In the genomic region with DNA sequence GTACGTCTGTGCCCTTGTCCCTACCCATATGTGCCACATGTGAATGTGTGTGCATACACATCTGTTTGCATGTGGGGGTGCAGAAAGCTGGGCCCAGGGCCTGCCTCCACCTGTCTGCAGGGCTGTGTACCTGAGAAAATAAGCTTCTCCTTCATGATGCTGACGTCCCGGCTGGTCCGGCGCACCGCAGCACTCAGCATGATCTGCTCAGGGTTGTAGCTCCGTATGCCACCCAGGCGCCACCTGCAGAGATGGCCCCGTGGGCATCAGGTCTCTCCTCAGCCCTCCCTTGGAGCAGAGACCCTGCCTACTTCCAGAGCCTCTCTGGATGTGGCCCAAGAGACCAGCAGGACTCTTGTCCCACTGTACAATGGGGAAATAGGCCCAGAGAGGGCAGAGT, we compare ENCODE assay signal across 27 cellular contexts.
"Had no signal": no experiment of that assay in that cellular context is flagged by ENCODE, and none has a peak within 500 bp of the region (broad histone marks: within the 10 kb centered on the region; RNA-seq: fewer than 3 reads in every experiment).

No MANE protein-coding gene starts in this region.

- H3K27ac ChIP-seq: pancreas, prostate gland, right lobe of liver, sigmoid colon, stomach, thoracic aorta, thyroid gland, upper lobe of left lung, uterus had no signal

- DNase-seq: naive B cell; naive thymus-derived CD8-positive, alpha-beta T cell; nephron progenitor cell; occipital lobe; right cardiac atrium; right lobe of liver; sigmoid colon; small intestine; stimulated activated CD4-positive, alpha-beta T cell treated with anti-CD3 and anti-CD28 coated beads, Interleukin-15, amount 100 ng/mL, for 24 hours; stimulated activated CD4-positive, alpha-beta T cell treated with anti-CD3 and anti-CD28 coated beads, Interleukin-2, amount 100 ng/mL, for 24 hours; stimulated activated CD4-positive, alpha-beta T cell treated with anti-CD3 and anti-CD28 coated beads, Interleukin-2, amount 100 ng/mL, for 48 hours; stimulated activated CD4-positive, alpha-beta T cell treated with anti-CD3 and anti-CD28 coated beads, Interleukin-4, amount 100 ng/mL, for 24 hours; stimulated activated naive B cell treated with anti-CD40 and anti-IgM and Interleukin-4, amounts not matched to agents 10 μg/mL and 1 μg/mL and 100 μg/mL, for 72 hours; stimulated activated naive CD4-positive, alpha-beta T cell treated with Interleukin-2 at 50 U/mL for 16 hours; stomach; thyroid gland; trophoblast cell; upper lobe of left lung; uterus had no signal

- H3K27me3 ChIP-seq: pancreas, right lobe of liver, thyroid gland, upper lobe of left lung, uterus had no signal

- H3K4me1 ChIP-seq: pancreas, prostate gland, right lobe of liver, sigmoid colon, thyroid gland, uterus had no signal

- H3K9me3 ChIP-seq: pancreas, prostate gland, right lobe of liver, sigmoid colon, stomach, thoracic aorta, thyroid gland, tibial nerve, upper lobe of left lung, uterus had no signal

- ATAC-seq: naive thymus-derived CD8-positive, alpha-beta T cell; natural killer cell treated with Interleukin-12 subunit alpha and Interleukin-12 subunit beta and Interleukin-15 and Interleukin-18, amount 100 ng/mL, for 72 hours; pancreas; right cardiac atrium; right lobe of liver; stimulated activated effector memory CD8-positive, alpha-beta T cell treated with anti-CD3 and anti-CD28 coated beads, Interleukin-12 subunit alpha, Interleukin-12 subunit beta, amount 100 ng/mL, for 72 hours; stimulated activated naive B cell treated with anti-CD40 and anti-IgM and Interleukin-4, amounts not matched to agents 10 μg/mL and 1 μg/mL and 100 μg/mL, for 72 hours had no signal

- H3K9me3 Mint-ChIP-seq: naive B cell; naive thymus-derived CD8-positive, alpha-beta T cell; natural killer cell treated with Interleukin-12 subunit alpha and Interleukin-12 subunit beta and Interleukin-15 and Interleukin-18, amount 100 ng/mL, for 72 hours; nephron progenitor cell; neural crest cell; stimulated activated effector memory CD8-positive, alpha-beta T cell treated with anti-CD3 and anti-CD28 coated beads, Interleukin-12 subunit alpha, Interleukin-12 subunit beta, amount 100 ng/mL, for 72 hours; stimulated activated naive B cell treated with anti-CD40 and anti-IgM and Interleukin-4, amounts not matched to agents 10 μg/mL and 1 μg/mL and 100 μg/mL, for 72 hours; stimulated activated naive CD8-positive, alpha-beta T cell treated with anti-CD3 and anti-CD28 coated beads, Interleukin-15, Interleukin-2, amounts not matched to agents 100 ng/mL and 50 ng/mL, for 24 hours had no signal

- H3K4me3 ChIP-seq: pancreas, prostate gland, right lobe of liver, sigmoid colon, stomach, thoracic aorta, thyroid gland, tibial nerve, upper lobe of left lung, uterus had no signal

- H3K36me3 Mint-ChIP-seq: naive B cell; natural killer cell treated with Interleukin-12 subunit alpha and Interleukin-12 subunit beta and Interleukin-15 and Interleukin-18, amount 100 ng/mL, for 72 hours; stimulated activated naive B cell treated with anti-CD40 and anti-IgM and Interleukin-4, amounts not matched to agents 10 μg/mL and 1 μg/mL and 100 μg/mL, for 72 hours had no signal

- H3K27ac Mint-ChIP-seq: naive B cell; naive thymus-derived CD8-positive, alpha-beta T cell; natural killer cell treated with Interleukin-12 subunit alpha and Interleukin-12 subunit beta and Interleukin-15 and Interleukin-18, amount 100 ng/mL, for 72 hours; nephron progenitor cell; stimulated activated naive B cell treated with anti-CD40 and anti-IgM and Interleukin-4, amounts not matched to agents 10 μg/mL and 1 μg/mL and 100 μg/mL, for 72 hours; stimulated activated naive CD8-positive, alpha-beta T cell treated with anti-CD3 and anti-CD28 coated beads, Interleukin-15, Interleukin-2, amounts not matched to agents 100 ng/mL and 50 ng/mL, for 24 hours had no signal

- H3K4me3 Mint-ChIP-seq: naive B cell; naive thymus-derived CD8-positive, alpha-beta T cell; natural killer cell treated with Interleukin-12 subunit alpha and Interleukin-12 subunit beta and Interleukin-15 and Interleukin-18, amount 100 ng/mL, for 72 hours; nephron progenitor cell; neural crest cell; stimulated activated effector memory CD8-positive, alpha-beta T cell treated with anti-CD3 and anti-CD28 coated beads, Interleukin-12 subunit alpha, Interleukin-12 subunit beta, amount 100 ng/mL, for 72 hours; stimulated activated naive B cell treated with anti-CD40 and anti-IgM and Interleukin-4, amounts not matched to agents 10 μg/mL and 1 μg/mL and 100 μg/mL, for 72 hours; stimulated activated naive CD8-positive, alpha-beta T cell treated with anti-CD3 and anti-CD28 coated beads, Interleukin-15, Interleukin-2, amounts not matched to agents 100 ng/mL and 50 ng/mL, for 24 hours had no signal

- H3K4me1 Mint-ChIP-seq: naive B cell had no signal

- H3K36me3 ChIP-seq: pancreas, prostate gland, right lobe of liver, sigmoid colon, thoracic aorta, thyroid gland, uterus had no signal
